Comparison of ENCODE assay signal across 8 cellular contexts in the genomic region with DNA sequence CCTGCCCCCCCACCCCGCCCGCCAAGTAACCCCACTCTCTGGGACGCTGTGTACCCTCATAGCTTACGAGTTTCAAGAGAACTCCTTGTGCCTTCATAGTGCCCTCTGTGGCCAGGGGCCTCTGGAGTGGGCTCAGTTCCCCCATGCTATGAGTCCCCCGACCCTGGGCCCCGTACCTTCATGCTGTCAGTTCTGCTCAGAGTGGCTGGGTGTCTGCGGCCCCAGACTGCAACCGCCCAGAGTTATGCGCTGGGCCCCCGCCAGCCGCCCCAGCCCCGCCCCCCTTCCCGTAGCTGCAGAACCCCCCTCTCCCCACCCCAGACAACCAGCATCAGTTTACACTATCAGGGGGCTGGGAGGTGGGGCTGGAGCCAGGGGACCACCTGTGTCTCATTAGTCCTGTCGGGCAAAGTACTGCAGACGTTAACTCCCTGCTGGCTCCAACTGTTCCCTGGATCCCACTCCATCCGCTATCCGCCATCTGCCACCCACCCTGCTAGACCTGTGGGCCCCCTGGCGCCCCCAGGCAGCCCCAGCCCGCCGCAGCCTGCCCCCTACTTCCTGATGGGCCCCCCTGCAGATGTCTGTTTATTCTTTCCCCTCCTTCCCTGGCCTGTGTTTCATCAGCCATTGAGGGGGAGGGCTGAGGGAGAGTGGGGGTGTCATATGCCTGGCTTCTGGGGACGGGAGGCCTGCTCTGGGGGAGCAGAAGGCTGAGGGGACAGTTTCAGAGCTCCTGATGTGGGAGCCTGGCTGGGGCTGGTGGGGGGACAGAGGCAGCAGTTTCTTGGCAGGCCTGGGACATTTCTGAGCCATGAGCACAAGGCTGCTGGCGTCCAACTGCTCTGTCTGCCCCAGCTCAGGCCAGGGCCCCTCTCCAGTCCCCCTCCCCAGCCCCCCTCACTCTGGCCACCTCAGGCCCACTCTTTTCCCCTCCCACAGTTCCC. TPM values are rescaled to one million over a fixed set of nuclear protein-coding genes. Genes with fewer than 3 reads are reported as not detected.
DNase-seq lines count a peak whose midpoint lies in the region; ATAC-seq and TF ChIP-seq lines count a peak whose summit lies in the region.

A gene with protein sequence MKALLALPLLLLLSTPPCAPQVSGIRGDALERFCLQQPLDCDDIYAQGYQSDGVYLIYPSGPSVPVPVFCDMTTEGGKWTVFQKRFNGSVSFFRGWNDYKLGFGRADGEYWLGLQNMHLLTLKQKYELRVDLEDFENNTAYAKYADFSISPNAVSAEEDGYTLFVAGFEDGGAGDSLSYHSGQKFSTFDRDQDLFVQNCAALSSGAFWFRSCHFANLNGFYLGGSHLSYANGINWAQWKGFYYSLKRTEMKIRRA (minus strand): TSS at position 217 of the 947 bp plus-strand sequence. CDS start 35 bp downstream, at position 182.

- H3K9me3 ChIP-seq in mucosa of descending colon = no peaks in the 10 kb centered on the region
- no peaks in the 10 kb centered on the region for H3K9me3 ChIP-seq in MM.1S (replicated peaks; ENCODE audit: insufficient read depth, low read length)

- H2AFZ ChIP-seq in MM.1S (ENCODE audit: low read length) = no peak within 1 kb of the TSS

- intact Hi-C loops in dorsolateral prefrontal cortex (cut with DNase I) (loop anchor here in 1 of 2 donors (10.0 kb wide), 1 partner anchor 258 kb away; the partner anchor contains the start of gene ALDH3A2), mucosa of descending colon (cut with DNase I, micrococcal nuclease) (no loop called here)

- no peaks in the 10 kb centered on the region for H3K9me2 ChIP-seq in MM.1S (replicated peaks; ENCODE audit: insufficient read depth, low read length)

- H3K36me3 ChIP-seq in mucosa of descending colon (ENCODE audit: low read depth) (no peaks in the 10 kb centered on the region), MM.1S (replicated peaks; ENCODE audit: insufficient read depth, low read length) (no peaks in the 10 kb centered on the region)

- no peak within 1 kb of the TSS for H3K4me2 ChIP-seq in MM.1S (ENCODE audit: low read depth, low read length)

- H3K27me3 ChIP-seq in dorsolateral prefrontal cortex (no peaks in the 10 kb centered on the region), MM.1S (replicated peaks; ENCODE audit: insufficient read depth, low read length) (no peaks in the 10 kb centered on the region)

- H3K79me2 ChIP-seq in MM.1S (ENCODE audit: low read length) = no peaks in the 10 kb centered on the region

- no peaks in the 10 kb centered on the region for H3F3A ChIP-seq in MM.1S (ENCODE audit: insufficient read depth, low read length)

- H3K27ac ChIP-seq in dorsolateral prefrontal cortex (peak within 1 kb of the TSS in 43 of 59 donors; percentile 0 to 90 (median 61)), MM.1S (ENCODE audit: low read length) (no peak within 1 kb of the TSS)

- TF ChIP-seq CTCF in dorsolateral prefrontal cortex (IDR thresholded peaks at IDR 0.05 in 54 of 56, conservative IDR thresholded peaks at IDR 0.05 in 2 of 56; ENCODE audit: low read depth in 1 of 56, partially characterized antibody in 56 of 56) = no peak
- no peak for TF ChIP-seq CTCF in mucosa of descending colon (IDR thresholded peaks at IDR 0.05)
- no peak for TF ChIP-seq CTCF in MM.1S (IDR thresholded peaks at IDR 0.05; ENCODE audit: low read length)

- no peak within 1 kb of the TSS for H3K9ac ChIP-seq in MM.1S (ENCODE audit: low read length)

- H3K4me1 ChIP-seq in mucosa of descending colon (ENCODE audit: low read depth) (peaks cover 27% of the 10 kb centered on the region), MM.1S (ENCODE audit: low read length) (no peaks in the 10 kb centered on the region)

- H4K20me1 ChIP-seq in MM.1S (ENCODE audit: insufficient read depth, low read length) = no peaks in the 10 kb centered on the region

- peak; percentile 3 for ATAC-seq in mucosa of descending colon
- ATAC-seq in GM18870 (IDR thresholded peaks at IDR 0.05; ENCODE audit: unreplicated experiment) = no peak
- no peak for ATAC-seq in GM18909 (IDR thresholded peaks at IDR 0.05; ENCODE audit: poor library complexity, unreplicated experiment)

- DNase-seq in Ammon's horn (ENCODE audit: low spot score) = peak; percentile 67
- peak; percentile 98 for DNase-seq in NCI-H2171 (lab: John Stamatoyannopoulos, UW)
- peak in 3 of 10 donors; percentile 31 to 42 (median 41) for DNase-seq in dorsolateral prefrontal cortex
- DNase-seq in mucosa of descending colon = peak in 2 of 3 donors; percentile 49 to 61
- no peak for DNase-seq in MM.1S
- DNase-seq in RKO (ENCODE audit: low spot score) = no peak

- peak within 1 kb of the TSS in 11 of 59 donors; percentile 5 to 45 (median 16) for H3K4me3 ChIP-seq in dorsolateral prefrontal cortex
- no peak within 1 kb of the TSS for H3K4me3 ChIP-seq in mucosa of descending colon
- no peak within 1 kb of the TSS for H3K4me3 ChIP-seq in MM.1S (ENCODE audit: low read length)

RNA-seq across cellular contexts. Expression of the gene that starts here (rescaled TPM):
- total RNA-seq in dorsolateral prefrontal cortex = 10 to 100 TPM in 12 of 120 experiments, 1 to 10 TPM in 108; 1.0 to 29.2 (median 4.0) TPM
- 100 to 1,000 TPM in 1 of 3 donors, 10 to 100 TPM in 2; 19.0 to 127 (median 44.2) TPM for total RNA-seq in mucosa of descending colon

Comparison
In these comparisons a context has a peak if more than half of its experiments do, and no peak if none do; other contexts are left out.
1. DNase-seq: peak in Ammon's horn (single experiment), NCI-H2171 (single experiment) and mucosa of descending colon (2 of 3); none in MM.1S (single experiment) and RKO (single experiment).